Comparison of ENCODE assay signal across 1 cellular context in the genomic region with DNA sequence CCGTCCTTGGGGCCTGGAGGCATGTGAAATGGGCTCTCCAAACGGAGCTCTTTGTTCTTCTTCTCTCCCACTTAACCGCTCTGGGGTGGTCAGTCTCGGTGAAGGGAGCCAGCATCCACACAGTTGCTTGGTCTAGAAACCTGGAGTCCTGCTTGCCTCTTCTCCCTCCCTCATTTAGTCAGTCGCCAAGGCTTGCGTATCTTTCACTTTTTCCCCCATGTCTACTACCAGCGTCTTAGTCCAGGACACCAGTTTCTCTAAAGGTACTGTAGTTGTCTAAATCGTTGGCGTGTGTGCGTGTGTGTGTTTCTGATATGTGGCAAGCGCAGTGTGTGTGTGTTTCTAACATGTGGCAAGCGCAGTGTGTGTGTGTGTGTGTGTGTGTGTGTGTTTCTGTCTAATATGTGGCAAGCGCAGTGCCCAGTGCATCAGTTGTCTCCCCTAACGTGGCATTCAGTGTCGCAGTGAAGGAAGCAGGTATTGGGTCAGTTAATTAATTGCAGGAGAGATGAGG.
TF ChIP-seq lines count a peak whose summit lies in the region.

No MANE protein-coding gene starts in this region.

TF ChIP-seq in GM12878, 131 proteins besides CTCF, POLR2A, EP300 and RAD21 (continued from another document):
- TF ChIP-seq, protein P1, sequence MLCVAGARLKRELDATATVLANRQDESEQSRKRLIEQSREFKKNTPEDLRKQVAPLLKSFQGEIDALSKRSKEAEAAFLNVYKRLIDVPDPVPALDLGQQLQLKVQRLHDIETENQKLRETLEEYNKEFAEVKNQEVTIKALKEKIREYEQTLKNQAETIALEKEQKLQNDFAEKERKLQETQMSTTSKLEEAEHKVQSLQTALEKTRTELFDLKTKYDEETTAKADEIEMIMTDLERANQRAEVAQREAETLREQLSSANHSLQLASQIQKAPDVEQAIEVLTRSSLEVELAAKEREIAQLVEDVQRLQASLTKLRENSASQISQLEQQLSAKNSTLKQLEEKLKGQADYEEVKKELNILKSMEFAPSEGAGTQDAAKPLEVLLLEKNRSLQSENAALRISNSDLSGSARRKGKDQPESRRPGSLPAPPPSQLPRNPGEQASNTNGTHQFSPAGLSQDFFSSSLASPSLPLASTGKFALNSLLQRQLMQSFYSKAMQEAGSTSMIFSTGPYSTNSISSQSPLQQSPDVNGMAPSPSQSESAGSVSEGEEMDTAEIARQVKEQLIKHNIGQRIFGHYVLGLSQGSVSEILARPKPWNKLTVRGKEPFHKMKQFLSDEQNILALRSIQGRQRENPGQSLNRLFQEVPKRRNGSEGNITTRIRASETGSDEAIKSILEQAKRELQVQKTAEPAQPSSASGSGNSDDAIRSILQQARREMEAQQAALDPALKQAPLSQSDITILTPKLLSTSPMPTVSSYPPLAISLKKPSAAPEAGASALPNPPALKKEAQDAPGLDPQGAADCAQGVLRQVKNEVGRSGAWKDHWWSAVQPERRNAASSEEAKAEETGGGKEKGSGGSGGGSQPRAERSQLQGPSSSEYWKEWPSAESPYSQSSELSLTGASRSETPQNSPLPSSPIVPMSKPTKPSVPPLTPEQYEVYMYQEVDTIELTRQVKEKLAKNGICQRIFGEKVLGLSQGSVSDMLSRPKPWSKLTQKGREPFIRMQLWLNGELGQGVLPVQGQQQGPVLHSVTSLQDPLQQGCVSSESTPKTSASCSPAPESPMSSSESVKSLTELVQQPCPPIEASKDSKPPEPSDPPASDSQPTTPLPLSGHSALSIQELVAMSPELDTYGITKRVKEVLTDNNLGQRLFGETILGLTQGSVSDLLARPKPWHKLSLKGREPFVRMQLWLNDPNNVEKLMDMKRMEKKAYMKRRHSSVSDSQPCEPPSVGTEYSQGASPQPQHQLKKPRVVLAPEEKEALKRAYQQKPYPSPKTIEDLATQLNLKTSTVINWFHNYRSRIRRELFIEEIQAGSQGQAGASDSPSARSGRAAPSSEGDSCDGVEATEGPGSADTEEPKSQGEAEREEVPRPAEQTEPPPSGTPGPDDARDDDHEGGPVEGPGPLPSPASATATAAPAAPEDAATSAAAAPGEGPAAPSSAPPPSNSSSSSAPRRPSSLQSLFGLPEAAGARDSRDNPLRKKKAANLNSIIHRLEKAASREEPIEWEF (IDR thresholded peaks at IDR 0.05; ENCODE audit: insufficient replicate concordance, low read depth, low read length): no peak
- no peak for TF ChIP-seq MYB (IDR thresholded peaks at IDR 0.05; ENCODE audit: borderline replicate concordance, low read depth, low read length)
- 0 out of 2 replicates have a peak, but pooled peaks have one; percentile 18 for TF ChIP-seq BMI1 (IDR thresholded peaks at IDR 0.05; ENCODE audit: borderline replicate concordance)
- TF ChIP-seq, protein P2, sequence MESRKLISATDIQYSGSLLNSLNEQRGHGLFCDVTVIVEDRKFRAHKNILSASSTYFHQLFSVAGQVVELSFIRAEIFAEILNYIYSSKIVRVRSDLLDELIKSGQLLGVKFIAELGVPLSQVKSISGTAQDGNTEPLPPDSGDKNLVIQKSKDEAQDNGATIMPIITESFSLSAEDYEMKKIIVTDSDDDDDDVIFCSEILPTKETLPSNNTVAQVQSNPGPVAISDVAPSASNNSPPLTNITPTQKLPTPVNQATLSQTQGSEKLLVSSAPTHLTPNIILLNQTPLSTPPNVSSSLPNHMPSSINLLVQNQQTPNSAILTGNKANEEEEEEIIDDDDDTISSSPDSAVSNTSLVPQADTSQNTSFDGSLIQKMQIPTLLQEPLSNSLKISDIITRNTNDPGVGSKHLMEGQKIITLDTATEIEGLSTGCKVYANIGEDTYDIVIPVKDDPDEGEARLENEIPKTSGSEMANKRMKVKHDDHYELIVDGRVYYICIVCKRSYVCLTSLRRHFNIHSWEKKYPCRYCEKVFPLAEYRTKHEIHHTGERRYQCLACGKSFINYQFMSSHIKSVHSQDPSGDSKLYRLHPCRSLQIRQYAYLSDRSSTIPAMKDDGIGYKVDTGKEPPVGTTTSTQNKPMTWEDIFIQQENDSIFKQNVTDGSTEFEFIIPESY (IDR thresholded peaks at IDR 0.05): no peak
- peak; percentile 87; the same call in 1 of the 2 replicates for TF ChIP-seq HDGF (IDR thresholded peaks at IDR 0.05)
- no peak for TF ChIP-seq CBX5 (IDR thresholded peaks at IDR 0.05; ENCODE audit: low read depth)
